In the genomic region with DNA sequence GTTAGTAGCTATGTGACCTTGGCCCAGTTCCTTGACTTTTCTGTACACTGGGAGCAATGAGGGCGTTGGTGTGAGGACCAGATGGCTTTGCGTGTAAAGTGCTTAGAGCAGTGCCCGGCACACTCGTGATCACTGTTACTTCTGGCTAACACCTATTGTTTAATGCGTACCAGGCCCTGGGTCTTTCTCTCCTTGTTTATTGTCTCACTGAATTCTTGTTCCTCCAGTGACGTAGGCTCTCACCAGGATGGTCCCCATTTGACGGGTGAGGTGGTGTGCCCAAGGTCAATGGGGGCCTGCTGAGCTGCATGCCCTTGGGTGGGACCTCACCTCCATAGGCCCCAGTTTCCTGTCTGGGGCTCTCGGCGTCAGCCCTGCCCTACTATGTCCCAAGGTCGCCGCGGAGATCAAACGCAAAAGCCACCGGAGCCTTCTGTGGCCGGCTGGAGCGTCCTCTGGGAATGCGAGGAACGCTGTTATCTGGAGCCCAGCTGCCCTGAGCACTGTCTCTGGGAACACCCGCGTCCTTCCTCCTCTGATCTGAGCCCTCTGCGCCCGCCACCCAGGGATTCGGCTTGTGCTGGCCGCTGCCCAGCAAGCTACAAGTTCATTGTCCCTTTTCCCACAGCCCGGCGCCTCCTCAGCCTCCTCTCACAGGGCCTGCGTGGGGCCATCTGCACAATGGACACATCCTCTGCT, we compare ENCODE assay signal across 18 cellular contexts. TPM values are rescaled to one million over a fixed set of nuclear protein-coding genes. Genes with fewer than 3 reads are reported as not detected.
DNase-seq lines count a peak whose midpoint lies in the region; ATAC-seq and TF ChIP-seq lines count a peak whose summit lies in the region.
"Had no signal": no experiment of that assay in that cellular context is flagged by ENCODE, and none has a peak within 500 bp of the region (broad histone marks: within the 10 kb centered on the region; RNA-seq: fewer than 3 reads in every experiment).

No MANE protein-coding gene starts in this region.

- H3K36me3 Mint-ChIP-seq in WTC11 = no peaks in the 10 kb centered on the region
- no peaks in the 10 kb centered on the region for H3K36me3 Mint-ChIP-seq in activated naive CD8-positive, alpha-beta T cell treated with anti-CD3 and anti-CD28 coated beads, Interleukin-2, amount 50 U/mL, for 24 hours (ENCODE audit: low read depth)
- H3K36me3 Mint-ChIP-seq: CD14-positive monocyte; stimulated activated memory B cell treated with anti-CD40 and anti-IgM and Interleukin-4, amounts not matched to agents 10 μg/mL and 1 μg/mL and 100 μg/mL, for 72 hours had no signal

- peaks cover 50% of the 10 kb centered on the region for H3K4me1 Mint-ChIP-seq in WTC11
- no peaks in the 10 kb centered on the region for H3K4me1 Mint-ChIP-seq in activated naive CD8-positive, alpha-beta T cell treated with anti-CD3 and anti-CD28 coated beads, Interleukin-2, amount 50 U/mL, for 24 hours
- H3K4me1 Mint-ChIP-seq: activated CD4-positive, alpha-beta T cell treated with anti-CD3 and anti-CD28 coated beads for 36 hours; CD14-positive monocyte had no signal

- no peak overlapping the region for H3K4me3 ChIP-seq in mesenchymal stem cell (ENCODE audit: insufficient read depth in 1 of 2, low read depth in 1 of 2, low read length in 2 of 2)
- no peak overlapping the region for H3K4me3 ChIP-seq in testis
- H3K4me3 ChIP-seq: Peyer's patch, vagina had no signal

- POLR2A ChIA-PET in WTC11 (lab: Charles Lee) = interaction anchor here (0.7 kb wide), 1 partner anchor 289 kb away, joined by 3 read pairs; no protein-coding TSS in a partner anchor

- H2BK5ac ChIP-seq in mesenchymal stem cell (ENCODE audit: low read depth, low read length, poor library complexity, severe bottlenecking) = no peak overlapping the region

- peaks cover 24% of the 10 kb centered on the region for H3K4me1 ChIP-seq in mesenchymal stem cell (ENCODE audit: control insufficient read depth, insufficient read depth, low read depth, low read length)
- H3K4me1 ChIP-seq in testis = peaks cover 20% of the 10 kb centered on the region
- H3K4me1 ChIP-seq: Peyer's patch had no signal

- H3K9me3 ChIP-seq in mesenchymal stem cell (ENCODE audit: control insufficient read depth, low read length) = no peaks in the 10 kb centered on the region
- no peaks in the 10 kb centered on the region for H3K9me3 ChIP-seq in testis
- H3K9me3 ChIP-seq: Peyer's patch, vagina had no signal

- no peaks in the 10 kb centered on the region for H3K79me1 ChIP-seq in mesenchymal stem cell (replicated peaks; ENCODE audit: low read length, poor library complexity, severe bottlenecking)

- no peak overlapping the region for H3K4me3 Mint-ChIP-seq in WTC11
- H3K4me3 Mint-ChIP-seq in activated naive CD8-positive, alpha-beta T cell treated with anti-CD3 and anti-CD28 coated beads, Interleukin-2, amount 50 U/mL, for 24 hours = no peak overlapping the region
- H3K4me3 Mint-ChIP-seq: activated CD4-positive, alpha-beta T cell treated with anti-CD3 and anti-CD28 coated beads for 36 hours; activated T-cell treated with anti-CD3 and anti-CD28 coated beads, Interleukin-2, amount 50 U/mL, for 4 hours; dendritic cell treated with granulocyte-macrophage colony-stimulating factor and Interleukin-4, amounts not matched to agents 40 ng/mL and 50 ng/mL, for 4 days; stimulated activated memory B cell treated with anti-CD40 and anti-IgM and Interleukin-4, amounts not matched to agents 10 μg/mL and 1 μg/mL and 100 μg/mL, for 72 hours; T-helper 17 cell had no signal

- intact Hi-C loops in Right ventricle myocardium superior (cut with DNase I) = no loop called here
- intact Hi-C loops in testis (cut with DNase I; ENCODE audit: low total_unique reads) = no loop called here

- no peak overlapping the region for H2AFZ ChIP-seq in mesenchymal stem cell (ENCODE audit: low read depth, low read length)

- H3K27ac ChIP-seq in mesenchymal stem cell (ENCODE audit: low read length, poor library complexity, severe bottlenecking) (no peak overlapping the region), testis (peak overlapping the region; percentile 77 to 85)
- H3K27ac ChIP-seq: vagina had no signal

- H3K36me3 ChIP-seq in mesenchymal stem cell (ENCODE audit: control insufficient read depth in 1 of 2, insufficient read depth in 2 of 2, low read depth in 1 of 2, low read length in 2 of 2) (no peaks in the 10 kb centered on the region), testis (ENCODE audit: low read depth, missing control alignments) (no peaks in the 10 kb centered on the region)
- H3K36me3 ChIP-seq: Peyer's patch, vagina had no signal

- H3K4me2 ChIP-seq in mesenchymal stem cell (ENCODE audit: low read length, poor library complexity, severe bottlenecking) = no peak overlapping the region

- ATAC-seq in WTC11 (no peak), Right ventricle myocardium superior (ENCODE audit: poor library complexity) (peak; percentile 50)
- ATAC-seq in activated naive CD8-positive, alpha-beta T cell treated with anti-CD3 and anti-CD28 coated beads, Interleukin-2, amount 50 U/mL, for 24 hours = no peak
- ATAC-seq: activated CD4-positive, alpha-beta T cell treated with anti-CD3 and anti-CD28 coated beads for 36 hours; activated T-cell treated with anti-CD3 and anti-CD28 coated beads, Interleukin-2, amount 50 U/mL, for 4 hours; stimulated activated memory B cell treated with anti-CD40 and anti-IgM and Interleukin-4, amounts not matched to agents 10 μg/mL and 1 μg/mL and 100 μg/mL, for 72 hours; T-helper 17 cell had no signal

- H4K91ac ChIP-seq in mesenchymal stem cell (ENCODE audit: low read length) = no peak overlapping the region

- peaks cover 0 to 18% of the 10 kb centered on the region in 2 experiments for H3K27me3 ChIP-seq in mesenchymal stem cell (ENCODE audit: control insufficient read depth in 1 of 2, insufficient read depth in 1 of 2, low read length in 2 of 2)
- no peaks in the 10 kb centered on the region for H3K27me3 ChIP-seq in testis
- H3K27me3 ChIP-seq: Peyer's patch, vagina had no signal

- H3K9me3 Mint-ChIP-seq in WTC11 = no peaks in the 10 kb centered on the region
- no peaks in the 10 kb centered on the region for H3K9me3 Mint-ChIP-seq in activated naive CD8-positive, alpha-beta T cell treated with anti-CD3 and anti-CD28 coated beads, Interleukin-2, amount 50 U/mL, for 24 hours
- H3K9me3 Mint-ChIP-seq: activated T-cell treated with anti-CD3 and anti-CD28 coated beads, Interleukin-2, amount 50 U/mL, for 4 hours; dendritic cell treated with granulocyte-macrophage colony-stimulating factor and Interleukin-4, amounts not matched to agents 40 ng/mL and 50 ng/mL, for 4 days; stimulated activated memory B cell treated with anti-CD40 and anti-IgM and Interleukin-4, amounts not matched to agents 10 μg/mL and 1 μg/mL and 100 μg/mL, for 72 hours had no signal

- no peak overlapping the region for H2BK120ac ChIP-seq in mesenchymal stem cell (ENCODE audit: low read depth, low read length)

- no peak overlapping the region for H2BK12ac ChIP-seq in mesenchymal stem cell (ENCODE audit: low read length in 2 of 2)

- H3K23ac ChIP-seq in mesenchymal stem cell (ENCODE audit: low read length in 2 of 2) = no peak overlapping the region

- H3K27me3 Mint-ChIP-seq in WTC11 (ENCODE audit: low read depth) = no peaks in the 10 kb centered on the region
- H3K27me3 Mint-ChIP-seq in activated naive CD8-positive, alpha-beta T cell treated with anti-CD3 and anti-CD28 coated beads, Interleukin-2, amount 50 U/mL, for 24 hours = peaks cover 33% of the 10 kb centered on the region

- no peak overlapping the region for H3K14ac ChIP-seq in mesenchymal stem cell (ENCODE audit: low read length in 2 of 2)

- H2AK5ac ChIP-seq in mesenchymal stem cell (ENCODE audit: low read length, severe bottlenecking) = no peak overlapping the region

- H4K8ac ChIP-seq in mesenchymal stem cell (ENCODE audit: low read length) = no peak overlapping the region

- WGBS in mesenchymal stem cell = 71% methylated on average over 20 of the region's 27 CpGs
- 15 to 46% methylated on average over 8 to 25 of the region's 27 CpGs for WGBS in testis, 2 donors

- H3K27ac Mint-ChIP-seq in WTC11 = peak overlapping the region; percentile 93
- no peak overlapping the region for H3K27ac Mint-ChIP-seq in activated naive CD8-positive, alpha-beta T cell treated with anti-CD3 and anti-CD28 coated beads, Interleukin-2, amount 50 U/mL, for 24 hours
- H3K27ac Mint-ChIP-seq: activated CD4-positive, alpha-beta T cell treated with anti-CD3 and anti-CD28 coated beads for 36 hours; CD14-positive monocyte; dendritic cell treated with granulocyte-macrophage colony-stimulating factor and Interleukin-4, amounts not matched to agents 40 ng/mL and 50 ng/mL, for 4 days; stimulated activated memory B cell treated with anti-CD40 and anti-IgM and Interleukin-4, amounts not matched to agents 10 μg/mL and 1 μg/mL and 100 μg/mL, for 72 hours; T-helper 17 cell had no signal

- no peak overlapping the region for H2BK15ac ChIP-seq in mesenchymal stem cell (ENCODE audit: low read depth, poor library complexity, severe bottlenecking)

- peak overlapping the region; percentile 48 for H3K9ac ChIP-seq in mesenchymal stem cell (ENCODE audit: low read length)

- TF ChIP-seq POLR2A in testis (IDR thresholded peaks at IDR 0.05) = no peak

- no peak overlapping the region for H3K18ac ChIP-seq in mesenchymal stem cell (ENCODE audit: low read depth in 1 of 2, low read length in 2 of 2)

- no peak overlapping the region for H3K4ac ChIP-seq in mesenchymal stem cell (ENCODE audit: low read depth in 1 of 2, low read length in 2 of 2)

- CTCF ChIA-PET in WTC11 (lab: Charles Lee) = interaction anchor here (0.7 to 4.9 kb wide), 14 partner anchors 7 to 169 kb away, joined by 3 to 62 read pairs (median 4); partner anchors contain the start of gene ALPL

- no peak for TF ChIP-seq CTCF in WTC11 (IDR thresholded peaks at IDR 0.05)
- no peak for TF ChIP-seq CTCF in testis (IDR thresholded peaks at IDR 0.05)

- no peak for DNase-seq in WTC11 (ENCODE audit: low spot score)
- DNase-seq in Right ventricle myocardium superior = peak; percentile 85
- no peak for DNase-seq in mesenchymal stem cell
- DNase-seq in testis = peak; percentile 85
- DNase-seq in central memory CD4-positive, alpha-beta T cell = no peak
- DNase-seq in activated naive CD8-positive, alpha-beta T cell treated with anti-CD3 and anti-CD28 coated beads, Interleukin-2, amount 50 U/mL, for 24 hours = no peak
- no peak for DNase-seq in hippocampal formation (lab: John Stamatoyannopoulos, UW)
- DNase-seq: activated CD4-positive, alpha-beta T cell treated with anti-CD3 and anti-CD28 coated beads for 36 hours; activated T-cell treated with anti-CD3 and anti-CD28 coated beads, Interleukin-2, amount 50 U/mL, for 4 hours; NCI-H1694; NCI-H69; Peyer's patch; T-helper 17 cell had no signal

RNA-seq across cellular contexts. Expression of gene ALPL, which starts 28.9 kb away (rescaled TPM):
- 140 to 148 TPM (median 148 TPM) in 3 replicates for total RNA-seq in WTC11 (2021)
- total RNA-seq in Right ventricle myocardium superior = 9.4 TPM
- 11.5 TPM for polyA plus RNA-seq in mesenchymal stem cell (2013, experiment 1 of 2)
- 11.6 TPM for polyA plus RNA-seq in mesenchymal stem cell (2013, experiment 2 of 2)
- 10 to 100 TPM; 15.7 to 22.2 TPM for total RNA-seq in testis
- polyA plus RNA-seq in testis (ENCODE audit: insufficient read depth, low read depth, low replicate concordance) = 11.8 TPM
- total RNA-seq: activated CD4-positive, alpha-beta T cell treated with anti-CD3 and anti-CD28 coated beads for 36 hours; H4; T-helper 17 cell had no signal
- polyA plus RNA-seq: CD14-positive monocyte had no signal

Comparison
In these comparisons a context has a peak if more than half of its experiments do, and no peak if none do; other contexts are left out.
1. DNase-seq: peak in Right ventricle myocardium superior (single experiment) and testis (single experiment); none in WTC11 (single experiment), mesenchymal stem cell (single experiment), central memory CD4-positive, alpha-beta T cell (single experiment), activated naive CD8-positive, alpha-beta T cell treated with anti-CD3 and anti-CD28 coated beads, Interleukin-2, amount 50 U/mL, for 24 hours (single experiment) and hippocampal formation (0 of 2).